Comparison of ENCODE assay signal across 19 cellular contexts in the genomic region with DNA sequence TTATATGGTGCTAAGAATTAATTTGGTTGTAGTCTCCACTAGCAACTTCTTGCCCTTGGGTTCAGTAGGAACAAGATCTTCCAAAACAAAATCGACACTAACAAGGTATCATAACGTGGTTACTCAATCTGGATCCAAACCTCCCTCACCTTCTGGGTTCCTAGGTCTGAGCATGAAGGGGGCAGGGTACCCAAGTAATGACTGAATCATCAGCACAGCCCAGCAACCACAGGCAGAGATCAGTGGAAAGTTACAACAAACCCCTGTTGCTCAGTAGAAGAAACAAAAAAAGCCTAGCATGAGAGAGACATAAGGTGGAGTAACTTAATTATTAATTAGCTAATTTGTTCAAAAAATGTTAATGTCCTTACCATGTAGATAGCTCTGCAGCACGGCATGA.
DNase-seq lines count a peak whose midpoint lies in the region; ATAC-seq and TF ChIP-seq lines count a peak whose summit lies in the region.
"Had no signal": no experiment of that assay in that cellular context is flagged by ENCODE, and none has a peak within 500 bp of the region (broad histone marks: within the 10 kb centered on the region; RNA-seq: fewer than 3 reads in every experiment).

No MANE protein-coding gene starts in this region.

- H3K27ac ChIP-seq in GM23248, result peak overlapping the region; percentile 86
- H3K27ac ChIP-seq: colonic mucosa had no signal

- H2AFZ ChIP-seq in GM23248, result no peak overlapping the region

- intact Hi-C loops in CD14-positive monocyte (cut with micrococcal nuclease), result no loop called here

- H4K20me1 ChIP-seq in GM23248 (ENCODE audit: insufficient read depth), result no peaks in the 10 kb centered on the region

- peaks cover 2 to 9% (median 8%) of the 10 kb centered on the region in 3 donors for H3K27me3 Mint-ChIP-seq in CD14-positive monocyte (ENCODE audit: low read depth in 3 of 3)
- H3K27me3 Mint-ChIP-seq: activated T-cell treated with anti-CD3 and anti-CD28 coated beads, Interleukin-2, amount 50 U/mL, for 24 hours had no signal

- H3K9me3 Mint-ChIP-seq in CD14-positive monocyte, result no peaks in the 10 kb centered on the region
- H3K9me3 Mint-ChIP-seq: activated CD8-positive, alpha-beta T cell treated with anti-CD3 and anti-CD28 coated beads for 36 hours; activated T-cell treated with anti-CD3 and anti-CD28 coated beads, Interleukin-2, amount 50 U/mL, for 24 hours; T-helper 2 cell treated with Interferon-gamma antibody and Interleukin-4, amounts not matched to agents 5 μg/mL and 100 μg/mL, for 36 hours had no signal

- H3K9ac ChIP-seq in GM23248, result peak overlapping the region; percentile 44; the same call in 1 of the 2 replicates
- H3K9ac ChIP-seq in skeletal muscle satellite cell (ENCODE audit: low read depth, low read length), result peak overlapping the region; percentile 11

- WGBS in GM23248 (ENCODE audit: low coverage in 1 of 2, low lambda C conversion rate in 2 of 2, missing lambda C conversion rate in 2 of 2), 2 experiments, result 57 to 58% methylated on average over 3 of the region's 3 CpGs

- peak; percentile 76 for DNase-seq in GM23248
- DNase-seq in RPMI7951 (ENCODE audit: low read depth), result peak; percentile 72
- DNase-seq in fibroblast of mammary gland (ENCODE audit: low read depth), result peak; percentile 59
- DNase-seq in H7, result no peak
- no peak for DNase-seq in CD14-positive monocyte (ENCODE audit: low spot score)
- DNase-seq: activated CD4-positive, CD25-positive, alpha-beta regulatory T cell; activated CD8-positive, alpha-beta T cell treated with anti-CD3 and anti-CD28 coated beads for 36 hours; activated naive CD4-positive, alpha-beta T cell treated with anti-CD3 and anti-CD28 coated beads, Interleukin-2, amount 50 U/mL, for 16 hours; activated T-cell treated with anti-CD3 and anti-CD28 coated beads, Interleukin-2, amount 50 U/mL, for 24 hours; colonic mucosa; DMS79 treated with DMSO at 0.1 percent for 48 hours; foreskin melanocyte; left cardiac atrium; NCI-H1694; NCI-H774 had no signal

- no peaks in the 10 kb centered on the region for H3K9me3 ChIP-seq in GM23248 (ENCODE audit: low read depth)
- H3K9me3 ChIP-seq in skeletal muscle satellite cell (replicated peaks; ENCODE audit: low read length), result no peaks in the 10 kb centered on the region
- H3K9me3 ChIP-seq: colonic mucosa had no signal

- no peaks in the 10 kb centered on the region for H3K9me2 ChIP-seq in GM23248 (ENCODE audit: insufficient read depth)

- no peaks in the 10 kb centered on the region for H3K36me3 ChIP-seq in GM23248 (ENCODE audit: low read depth)
- H3K36me3 ChIP-seq in skeletal muscle satellite cell (ENCODE audit: insufficient read depth, low read length), result no peaks in the 10 kb centered on the region
- no peaks in the 10 kb centered on the region for H3K36me3 ChIP-seq in H7 (replicated peaks; ENCODE audit: control insufficient read depth, insufficient read depth, low read length)
- H3K36me3 ChIP-seq: colonic mucosa had no signal

- H3K4me2 ChIP-seq in GM23248 (ENCODE audit: unreplicated experiment) (peak overlapping the region; percentile 8), skeletal muscle satellite cell (ENCODE audit: low read length) (no peak overlapping the region)

- H3K4me3 ChIP-seq in GM23248 (no peak overlapping the region), fibroblast of mammary gland (ENCODE audit: control insufficient read depth, low read depth, low read length) (no peak overlapping the region), skeletal muscle satellite cell (ENCODE audit: low read length) (no peak overlapping the region), H7 (ENCODE audit: insufficient read depth, low read depth, low read length) (no peak overlapping the region)
- H3K4me3 ChIP-seq: colonic mucosa had no signal

- peaks cover 70% of the 10 kb centered on the region for H3F3A ChIP-seq in GM23248 (ENCODE audit: insufficient read depth)

- peaks cover 65% of the 10 kb centered on the region for H3K4me1 Mint-ChIP-seq in CD14-positive monocyte

- in situ Hi-C loops in GM23248 (cut with MboI), result no loop called here

- H3K4me1 ChIP-seq in GM23248 (ENCODE audit: insufficient read depth) (peaks cover 71% of the 10 kb centered on the region), skeletal muscle satellite cell (ENCODE audit: control insufficient read depth, insufficient read depth, low read length) (peaks cover 65% of the 10 kb centered on the region)
- H3K4me1 ChIP-seq: colonic mucosa had no signal

- H3K27me3 ChIP-seq in GM23248 (replicated peaks; ENCODE audit: insufficient read depth) (no peaks in the 10 kb centered on the region), skeletal muscle satellite cell (ENCODE audit: control insufficient read depth, insufficient read depth, low read length) (no peaks in the 10 kb centered on the region), H7 (ENCODE audit: control insufficient read depth, insufficient read depth, low read length) (no peaks in the 10 kb centered on the region)
- H3K27me3 ChIP-seq: colonic mucosa had no signal

- H3K36me3 Mint-ChIP-seq in CD14-positive monocyte, result peaks cover 0 to 2% of the 10 kb centered on the region in 2 donors
- H3K36me3 Mint-ChIP-seq: mesothelial cell of epicardium had no signal

- no peak for ATAC-seq in HG03469 (IDR thresholded peaks at IDR 0.05; ENCODE audit: unreplicated experiment)
- ATAC-seq: activated CD8-positive, alpha-beta T cell treated with anti-CD3 and anti-CD28 coated beads for 36 hours had no signal

- no peak overlapping the region for H3K4me3 Mint-ChIP-seq in CD14-positive monocyte
- H3K4me3 Mint-ChIP-seq: activated CD8-positive, alpha-beta T cell treated with anti-CD3 and anti-CD28 coated beads for 36 hours; activated T-cell treated with anti-CD3 and anti-CD28 coated beads, Interleukin-2, amount 50 U/mL, for 24 hours; mesothelial cell of epicardium; T-helper 2 cell treated with Interferon-gamma antibody and Interleukin-4, amounts not matched to agents 5 μg/mL and 100 μg/mL, for 36 hours had no signal

- no peaks in the 10 kb centered on the region for H3K79me2 ChIP-seq in GM23248 (ENCODE audit: insufficient read depth)

- no peak overlapping the region for H3K27ac Mint-ChIP-seq in CD14-positive monocyte
- H3K27ac Mint-ChIP-seq: activated CD8-positive, alpha-beta T cell treated with anti-CD3 and anti-CD28 coated beads for 36 hours; activated T-cell treated with anti-CD3 and anti-CD28 coated beads, Interleukin-2, amount 50 U/mL, for 24 hours; mesothelial cell of epicardium; T-helper 2 cell treated with Interferon-gamma antibody and Interleukin-4, amounts not matched to agents 5 μg/mL and 100 μg/mL, for 36 hours had no signal

- TF ChIP-seq CTCF in fibroblast of mammary gland (conservative IDR thresholded peaks at IDR 0.05; ENCODE audit: control insufficient read depth, insufficient read depth, low read depth, low read length) (no peak), CD14-positive monocyte (IDR thresholded peaks at IDR 0.05) (no peak)

Comparison
In these comparisons a context has a peak if more than half of its experiments do, and no peak if none do; other contexts are left out.
1. DNase-seq: peak in GM23248 (single experiment), RPMI7951 (single experiment) and fibroblast of mammary gland (single experiment); none in H7 (single experiment) and CD14-positive monocyte (single experiment).